ENCODE assay signal across 23 cellular contexts in genomic region chr1:150302907-150303306, GRCh38. TPM values are rescaled to one million over a fixed set of nuclear protein-coding genes. Genes with fewer than 3 reads are reported as not detected.
DNase-seq lines count a peak whose midpoint lies in the region; ATAC-seq and TF ChIP-seq lines count a peak whose summit lies in the region.
"Had no signal": no experiment of that assay in that cellular context is flagged by ENCODE, and none has a peak within 500 bp of the region (broad histone marks: within the 10 kb centered on the region; RNA-seq: fewer than 3 reads in every experiment).

No MANE protein-coding gene starts in this region.

- peaks cover 65% of the 10 kb centered on the region for H3K36me3 ChIP-seq in HUES6 (ENCODE audit: control insufficient read depth, insufficient read depth, low read length)
- H3K36me3 ChIP-seq in effector memory CD4-positive, alpha-beta T cell (ENCODE audit: control insufficient read depth, insufficient read depth, low read length), result peaks cover 27% of the 10 kb centered on the region

- CTCF ChIA-PET in activated CD4-positive, alpha-beta T cell treated with anti-CD3 and anti-CD28 coated beads for 36 hours (lab: Charles Lee), result interaction anchor here (0.7 kb wide), 1 partner anchor 229 kb away, joined by 3 read pairs; no protein-coding TSS in a partner anchor
- CTCF ChIA-PET in MCF 10A (lab: Yijun Ruan, JAX), result no interaction called here

- no peak overlapping the region for H3K4me3 Mint-ChIP-seq in activated CD4-positive, alpha-beta T cell treated with anti-CD3 and anti-CD28 coated beads for 36 hours
- H3K4me3 Mint-ChIP-seq in MCF 10A (ENCODE audit: unreplicated experiment), result no peak overlapping the region
- H3K4me3 Mint-ChIP-seq: stimulated activated effector memory CD8-positive, alpha-beta T cell treated with anti-CD3 and anti-CD28 coated beads, Interleukin-12 subunit alpha, Interleukin-12 subunit beta, amount 100 ng/mL, for 72 hours had no signal

- H3K27ac Mint-ChIP-seq in activated CD4-positive, alpha-beta T cell treated with anti-CD3 and anti-CD28 coated beads for 36 hours, result peak overlapping the region; percentile 51
- no peak overlapping the region for H3K27ac Mint-ChIP-seq in MCF 10A (ENCODE audit: low read depth, unreplicated experiment)

- TF ChIP-seq CTCF in MCF 10A (IDR thresholded peaks at IDR 0.05; ENCODE audit: unreplicated experiment), result no peak

- intact Hi-C loops in activated CD4-positive, alpha-beta T cell treated with anti-CD3 and anti-CD28 coated beads for 36 hours (cut with DNase I, micrococcal nuclease), result no loop called here
- intact Hi-C loops in MCF 10A (cut with micrococcal nuclease), result no loop called here

- no peaks in the 10 kb centered on the region for H3K9me3 Mint-ChIP-seq in activated CD4-positive, alpha-beta T cell treated with anti-CD3 and anti-CD28 coated beads for 36 hours (ENCODE audit: low read depth)
- H3K9me3 Mint-ChIP-seq in MCF 10A (ENCODE audit: unreplicated experiment), result no peaks in the 10 kb centered on the region
- H3K9me3 Mint-ChIP-seq: stimulated activated effector memory CD8-positive, alpha-beta T cell treated with anti-CD3 and anti-CD28 coated beads, Interleukin-12 subunit alpha, Interleukin-12 subunit beta, amount 100 ng/mL, for 72 hours had no signal

- peaks cover 22% of the 10 kb centered on the region for H3K4me1 ChIP-seq in HUES6 (ENCODE audit: control insufficient read depth, insufficient read depth, low read length)
- H3K4me1 ChIP-seq in effector memory CD4-positive, alpha-beta T cell (ENCODE audit: control insufficient read depth, insufficient read depth, low read length, poor library complexity, severe bottlenecking), result no peaks in the 10 kb centered on the region
- H3K4me1 ChIP-seq: parathyroid adenoma, Peyer's patch, upper lobe of left lung had no signal

- H3K27ac ChIP-seq in HUES6 (ENCODE audit: low read depth, low read length) (peak overlapping the region; percentile 86), cingulate gyrus (ENCODE audit: low read depth, low read length) (peak overlapping the region; percentile 88)
- H3K27ac ChIP-seq in effector memory CD4-positive, alpha-beta T cell (ENCODE audit: insufficient read depth, low read length, poor library complexity, severe bottlenecking), result no peak overlapping the region
- H3K27ac ChIP-seq: 22Rv1, C4-2B, hepatocyte, parathyroid adenoma, Peyer's patch, upper lobe of left lung had no signal

- no peaks in the 10 kb centered on the region for H3K4me1 Mint-ChIP-seq in activated CD4-positive, alpha-beta T cell treated with anti-CD3 and anti-CD28 coated beads for 36 hours
- no peaks in the 10 kb centered on the region for H3K4me1 Mint-ChIP-seq in MCF 10A (ENCODE audit: insufficient read depth, unreplicated experiment)
- H3K4me1 Mint-ChIP-seq: stimulated activated effector memory CD8-positive, alpha-beta T cell treated with anti-CD3 and anti-CD28 coated beads, Interleukin-12 subunit alpha, Interleukin-12 subunit beta, amount 100 ng/mL, for 72 hours had no signal

- H3K9me3 ChIP-seq in HUES6 (ENCODE audit: control insufficient read depth, insufficient read depth, low read depth, low read length) (no peaks in the 10 kb centered on the region), iPS-18c (ENCODE audit: control insufficient read depth, insufficient read depth, low read length) (peaks cover 2% of the 10 kb centered on the region)
- no peaks in the 10 kb centered on the region for H3K9me3 ChIP-seq in effector memory CD4-positive, alpha-beta T cell (ENCODE audit: control insufficient read depth, low read length)
- H3K9me3 ChIP-seq: Peyer's patch, upper lobe of left lung had no signal

- peak overlapping the region; percentile 37 for H3K4me3 ChIP-seq in HUES6 (ENCODE audit: low read depth, low read length)
- H3K4me3 ChIP-seq in iPS-18c (ENCODE audit: insufficient read depth, low read depth, low read length), result 0 out of 2 replicates have a peak overlapping the region, but pooled peaks have one; percentile 16
- H3K4me3 ChIP-seq in effector memory CD4-positive, alpha-beta T cell (ENCODE audit: insufficient read depth, low read depth, low read length, poor library complexity, severe bottlenecking), result no peak overlapping the region
- H3K4me3 ChIP-seq: hepatocyte, Peyer's patch, upper lobe of left lung had no signal

- no TSS peak for BruUV-seq in MCF 10A (replicated peaks; lab: Mats Ljungman, UMichigan)

- H3K27me3 Mint-ChIP-seq in activated CD4-positive, alpha-beta T cell treated with anti-CD3 and anti-CD28 coated beads for 36 hours, result no peaks in the 10 kb centered on the region
- no peaks in the 10 kb centered on the region for H3K27me3 Mint-ChIP-seq in MCF 10A (ENCODE audit: insufficient read depth, unreplicated experiment)

- H3K36me3 Mint-ChIP-seq in activated CD4-positive, alpha-beta T cell treated with anti-CD3 and anti-CD28 coated beads for 36 hours (ENCODE audit: low read depth), result peaks cover 50% of the 10 kb centered on the region
- peaks cover 100% of the 10 kb centered on the region for H3K36me3 Mint-ChIP-seq in MCF 10A (ENCODE audit: insufficient read depth, unreplicated experiment)

- POLR2A ChIA-PET in activated CD4-positive, alpha-beta T cell treated with anti-CD3 and anti-CD28 coated beads for 36 hours (lab: Charles Lee), result interaction anchor here (0.8 kb wide), 1 partner anchor 61 kb away, joined by 3 read pairs; the partner anchor contains the start of gene RPRD2
- POLR2A ChIA-PET in MCF 10A (lab: Yijun Ruan, JAX), result interaction anchor here (1.1 to 1.7 kb wide), 3 partner anchors 8 to 18 kb away, joined by 4 to 6 read pairs (median 5); partner anchors contain the start of gene PRPF3

- ATAC-seq in activated CD4-positive, alpha-beta T cell treated with anti-CD3 and anti-CD28 coated beads for 36 hours, result no peak
- no peak for ATAC-seq in HG03175 (IDR thresholded peaks at IDR 0.05; ENCODE audit: unreplicated experiment)
- ATAC-seq: left ventricle myocardium superior; stimulated activated effector memory CD8-positive, alpha-beta T cell treated with anti-CD3 and anti-CD28 coated beads, Interleukin-12 subunit alpha, Interleukin-12 subunit beta, amount 100 ng/mL, for 72 hours had no signal

- DNase-seq in activated CD4-positive, alpha-beta T cell treated with anti-CD3 and anti-CD28 coated beads for 36 hours, result no peak
- DNase-seq in activated CD4-positive, alpha-beta T cell treated with anti-CD3 and anti-CD28 coated beads for 4 hours, result no peak
- DNase-seq in effector memory CD4-positive, alpha-beta T cell, result no peak
- no peak for DNase-seq in MCF 10A (ENCODE audit: unreplicated experiment)
- DNase-seq: activated CD4-positive, alpha-beta T cell treated with anti-CD3 and anti-CD28 coated beads for 1 hour; cerebellar nuclear complex; DMS79; left ventricle myocardium superior; NCI-H1436; NCI-H748 treated with DMSO at 0.1 percent for 48 hours; Peyer's patch; retina; SHP77; upper lobe of left lung had no signal

- no peaks in the 10 kb centered on the region for H3K27me3 ChIP-seq in HUES6 (ENCODE audit: control insufficient read depth, insufficient read depth, low read length)
- H3K27me3 ChIP-seq in effector memory CD4-positive, alpha-beta T cell (replicated peaks; ENCODE audit: control insufficient read depth, insufficient read depth, low read length, poor library complexity, severe bottlenecking), result no peaks in the 10 kb centered on the region
- H3K27me3 ChIP-seq: hepatocyte, Peyer's patch, upper lobe of left lung had no signal

- H3K9ac ChIP-seq in HUES6 (ENCODE audit: low read length), result peak overlapping the region; percentile 74
- H3K9ac ChIP-seq: parathyroid adenoma had no signal

RNA-seq across cellular contexts. Expression of gene MRPS21, which starts 9.2 kb away (rescaled TPM):
- total RNA-seq in activated CD4-positive, alpha-beta T cell treated with anti-CD3 and anti-CD28 coated beads for 36 hours, result 100 to 1,000 TPM in 1 of 2 experiments, 10 to 100 TPM in 1; 86.4 to 111 TPM
- 133 and 152 TPM in 2 replicates for total RNA-seq in MCF 10A (2022)

RNA-seq across cellular contexts. Expression of gene PRPF3, which starts 18.4 kb away (rescaled TPM):
- 10 to 100 TPM; 71.4 to 84.4 TPM for total RNA-seq in activated CD4-positive, alpha-beta T cell treated with anti-CD3 and anti-CD28 coated beads for 36 hours
- total RNA-seq in MCF 10A (2022), result 104 and 106 TPM in 2 replicates

RNA-seq across cellular contexts. Expression of gene CIART, which starts 20.6 kb away (rescaled TPM):
- total RNA-seq in activated CD4-positive, alpha-beta T cell treated with anti-CD3 and anti-CD28 coated beads for 36 hours, result 1 to 10 TPM; 5.9 to 6.0 TPM
- 5.0 and 5.2 TPM in 2 replicates for total RNA-seq in MCF 10A (2022)

RNA-seq across cellular contexts. Expression of gene C1orf54, which starts 30.3 kb away (rescaled TPM):
- total RNA-seq in activated CD4-positive, alpha-beta T cell treated with anti-CD3 and anti-CD28 coated beads for 36 hours, result 1 to 10 TPM in 1 of 2 experiments, under 1 TPM in 1; 0.50 to 1.2 TPM
- total RNA-seq in MCF 10A (2022), result 1.8 and 2.3 TPM in 2 replicates

RNA-seq across cellular contexts. Expression of gene APH1A, which starts 34.1 kb away (rescaled TPM):
- 10 to 100 TPM; 62.4 to 89.3 TPM for total RNA-seq in activated CD4-positive, alpha-beta T cell treated with anti-CD3 and anti-CD28 coated beads for 36 hours
- 123 and 154 TPM in 2 replicates for total RNA-seq in MCF 10A (2022)
